In genomic region chr16:705748-706188, GRCh38 we compare ENCODE assay signal across 8 cellular contexts. TPM values are rescaled to one million over a fixed set of nuclear protein-coding genes. Genes with fewer than 3 reads are reported as not detected.
DNase-seq lines count a peak whose midpoint lies in the region; ATAC-seq, FAIRE-seq and TF ChIP-seq lines count a peak whose summit lies in the region.

Gene FBXL16 (minus strand): TSS chr16:705801. CDS start chr16:697405, 8,396 bp downstream.

- peaks cover 1% of the 10 kb centered on the region for H3K4me1 Mint-ChIP-seq in astrocyte (ENCODE audit: low read depth, unreplicated experiment)
- H3K4me1 Mint-ChIP-seq in mesothelial cell of epicardium = no peaks in the 10 kb centered on the region
- no peaks in the 10 kb centered on the region for H3K4me1 Mint-ChIP-seq in activated T-helper 1 cell treated with anti-CD3 and anti-CD28 coated beads, Interleukin-12 subunit alpha, Interleukin-12 subunit beta, Interleukin-2, Interleukin-4 antibody, amounts not matched to agents 30 ng/mL and 10 ng/mL and 1 ng/mL, durations not matched to agents 14 hours and 24 hours and 36 hours (ENCODE audit: low read depth)

- no peaks in the 10 kb centered on the region for H3K79me2 ChIP-seq in astrocyte (ENCODE audit: insufficient read depth, low read length)

- H3K27ac Mint-ChIP-seq in astrocyte (ENCODE audit: unreplicated experiment) = no peak within 1 kb of the TSS
- no peak within 1 kb of the TSS for H3K27ac Mint-ChIP-seq in mesothelial cell of epicardium
- no peak within 1 kb of the TSS for H3K27ac Mint-ChIP-seq in activated T-helper 1 cell treated with anti-CD3 and anti-CD28 coated beads, Interleukin-12 subunit alpha, Interleukin-12 subunit beta, Interleukin-2, Interleukin-4 antibody, amounts not matched to agents 30 ng/mL and 10 ng/mL and 1 ng/mL, durations not matched to agents 14 hours and 24 hours and 36 hours

- peaks cover 34% of the 10 kb centered on the region for H4K20me1 ChIP-seq in astrocyte (ENCODE audit: insufficient read depth, low read length)

- no peak for FAIRE-seq in astrocyte (lab: Jason Lieb, UNC)

- peaks cover 18% of the 10 kb centered on the region for H3K4me1 ChIP-seq in astrocyte (ENCODE audit: insufficient read depth, low read length)

- no peak for TF ChIP-seq CTCF in astrocyte (IDR thresholded peaks at IDR 0.05; ENCODE audit: insufficient read depth, low read depth, low read length)
- no peak for TF ChIP-seq CTCF in mesothelial cell of epicardium (IDR thresholded peaks at IDR 0.05; ENCODE audit: unreplicated experiment)

- H3K9me3 Mint-ChIP-seq in astrocyte (ENCODE audit: unreplicated experiment) = peaks cover 5% of the 10 kb centered on the region
- H3K9me3 Mint-ChIP-seq in mesothelial cell of epicardium = no peaks in the 10 kb centered on the region
- no peaks in the 10 kb centered on the region for H3K9me3 Mint-ChIP-seq in activated T-helper 1 cell treated with anti-CD3 and anti-CD28 coated beads, Interleukin-12 subunit alpha, Interleukin-12 subunit beta, Interleukin-2, Interleukin-4 antibody, amounts not matched to agents 30 ng/mL and 10 ng/mL and 1 ng/mL, durations not matched to agents 14 hours and 24 hours and 36 hours

- no peak within 1 kb of the TSS for H3K9ac ChIP-seq in astrocyte (ENCODE audit: low read length)

- intact Hi-C loops in activated T-helper 1 cell treated with anti-CD3 and anti-CD28 coated beads, Interleukin-12 subunit alpha, Interleukin-12 subunit beta, Interleukin-2, Interleukin-4 antibody, amounts not matched to agents 30 ng/mL and 10 ng/mL and 1 ng/mL, durations not matched to agents 14 hours and 24 hours and 36 hours (cut with micrococcal nuclease) = no loop called here

- DNase-seq in COLO668 (lab: John Stamatoyannopoulos, UW; ENCODE audit: unreplicated experiment) (peak; percentile 95), NCI-H1092 (lab: John Stamatoyannopoulos, UW) (peak; percentile 62), astrocyte (ENCODE audit: low read depth) (no peak), mesothelial cell of epicardium (ENCODE audit: low spot score in 2 of 2, unreplicated experiment in 2 of 2) (no peak), GM19238 (ENCODE audit: insufficient read length, low spot score) (no peak)
- DNase-seq in activated T-helper 1 cell treated with anti-CD3 and anti-CD28 coated beads, Interleukin-12 subunit alpha, Interleukin-12 subunit beta, Interleukin-2, Interleukin-4 antibody, amounts not matched to agents 30 ng/mL and 10 ng/mL and 1 ng/mL, durations not matched to agents 14 hours and 24 hours and 36 hours (ENCODE audit: low spot score) = no peak
- DNase-seq in stimulated activated CD4-positive, alpha-beta T cell treated with anti-CD3 and anti-CD28 coated beads, Interleukin-4, amount 100 ng/mL, for 4 hours = no peak

- H3K4me2 ChIP-seq in astrocyte (ENCODE audit: low read length) = peak within 1 kb of the TSS; percentile 67

- H3K36me3 Mint-ChIP-seq in astrocyte (ENCODE audit: low read depth, unreplicated experiment) (no peaks in the 10 kb centered on the region), mesothelial cell of epicardium (no peaks in the 10 kb centered on the region)
- no peaks in the 10 kb centered on the region for H3K36me3 Mint-ChIP-seq in activated T-helper 1 cell treated with anti-CD3 and anti-CD28 coated beads, Interleukin-12 subunit alpha, Interleukin-12 subunit beta, Interleukin-2, Interleukin-4 antibody, amounts not matched to agents 30 ng/mL and 10 ng/mL and 1 ng/mL, durations not matched to agents 14 hours and 24 hours and 36 hours (ENCODE audit: low read depth)

- peaks cover 46% of the 10 kb centered on the region for H3K27me3 Mint-ChIP-seq in astrocyte (ENCODE audit: low read depth, unreplicated experiment)
- H3K27me3 Mint-ChIP-seq in mesothelial cell of epicardium (ENCODE audit: low read depth) = peaks cover 85% of the 10 kb centered on the region
- peaks cover 46% of the 10 kb centered on the region for H3K27me3 Mint-ChIP-seq in activated T-helper 1 cell treated with anti-CD3 and anti-CD28 coated beads, Interleukin-12 subunit alpha, Interleukin-12 subunit beta, Interleukin-2, Interleukin-4 antibody, amounts not matched to agents 30 ng/mL and 10 ng/mL and 1 ng/mL, durations not matched to agents 14 hours and 24 hours and 36 hours (ENCODE audit: insufficient read depth)

- no peaks in the 10 kb centered on the region for H3K9me3 ChIP-seq in astrocyte (ENCODE audit: insufficient read depth, low read depth, low read length)

- no peak for ATAC-seq in HG02610 (IDR thresholded peaks at IDR 0.05; ENCODE audit: unreplicated experiment)

- no peak within 1 kb of the TSS for H3K27ac ChIP-seq in astrocyte (ENCODE audit: low read depth, low read length)

- no peaks in the 10 kb centered on the region for H3K36me3 ChIP-seq in astrocyte (ENCODE audit: insufficient read depth, low read length)

- H3K27me3 ChIP-seq in astrocyte (ENCODE audit: insufficient read depth, low read length) = peaks cover 43% of the 10 kb centered on the region

- H3K4me3 ChIP-seq in astrocyte (ENCODE audit: insufficient read depth, low read depth, low read length) = no peak within 1 kb of the TSS

- no peak within 1 kb of the TSS for H2AFZ ChIP-seq in astrocyte (ENCODE audit: low read depth, low read length)

- H3K4me3 Mint-ChIP-seq in astrocyte (ENCODE audit: unreplicated experiment) (peak within 1 kb of the TSS; percentile 45), mesothelial cell of epicardium (peak within 1 kb of the TSS; percentile 22)
- H3K4me3 Mint-ChIP-seq in activated T-helper 1 cell treated with anti-CD3 and anti-CD28 coated beads, Interleukin-12 subunit alpha, Interleukin-12 subunit beta, Interleukin-2, Interleukin-4 antibody, amounts not matched to agents 30 ng/mL and 10 ng/mL and 1 ng/mL, durations not matched to agents 14 hours and 24 hours and 36 hours = no peak within 1 kb of the TSS

RNA-seq across cellular contexts. Expression of gene FBXL16, which starts in this region (rescaled TPM):
- total RNA-seq in astrocyte = 3.7 and 5.2 TPM in 2 replicates
- total RNA-seq in mesothelial cell of epicardium = 0.18 to 0.85 TPM (median 0.23 TPM) in 3 replicates
- 6.3 and 7.6 TPM in 2 replicates for total RNA-seq in activated T-helper 1 cell treated with anti-CD3 and anti-CD28 coated beads, Interleukin-12 subunit alpha, Interleukin-12 subunit beta, Interleukin-2, Interleukin-4 antibody, amounts not matched to agents 30 ng/mL and 10 ng/mL and 1 ng/mL, durations not matched to agents 14 hours and 24 hours and 36 hours

Comparison
In these comparisons a context has a peak if more than half of its experiments do, and no peak if none do; other contexts are left out.
1. DNase-seq: peak in COLO668 (single experiment) and NCI-H1092 (single experiment); none in astrocyte (single experiment), mesothelial cell of epicardium (0 of 2), GM19238 (single experiment), activated T-helper 1 cell treated with anti-CD3 and anti-CD28 coated beads, Interleukin-12 subunit alpha, Interleukin-12 subunit beta, Interleukin-2, Interleukin-4 antibody, amounts not matched to agents 30 ng/mL and 10 ng/mL and 1 ng/mL, durations not matched to agents 14 hours and 24 hours and 36 hours (single experiment) and stimulated activated CD4-positive, alpha-beta T cell treated with anti-CD3 and anti-CD28 coated beads, Interleukin-4, amount 100 ng/mL, for 4 hours (0 of 2).